30 cellular contexts compared by ENCODE assay signal in the genomic region with DNA sequence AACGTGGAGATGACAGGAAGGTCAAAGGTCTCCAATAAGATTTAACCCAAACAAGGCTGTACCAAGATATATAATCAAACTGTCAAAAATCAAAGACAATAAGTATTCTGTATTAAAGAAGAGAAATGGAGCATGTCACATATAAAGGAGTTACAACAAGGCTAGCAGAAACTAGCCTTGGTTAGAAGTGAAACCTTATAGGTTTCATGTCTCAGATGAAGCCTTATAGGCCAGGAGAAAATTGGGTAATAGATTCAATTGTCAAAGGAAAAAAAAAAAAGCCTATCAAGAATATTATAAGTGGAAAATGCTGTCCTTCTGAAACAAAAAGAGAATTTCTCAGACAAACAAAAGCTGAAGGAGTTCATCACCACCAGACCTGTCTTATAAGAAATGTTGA.
"Had no signal": no experiment of that assay in that cellular context is flagged by ENCODE, and none has a peak within 500 bp of the region (broad histone marks: within the 10 kb centered on the region; RNA-seq: fewer than 3 reads in every experiment).

No MANE protein-coding gene starts in this region.

- H3K9me3 ChIP-seq: ascending aorta, body of pancreas, breast epithelium had no signal

- H3K36me3 ChIP-seq: adrenal gland, ascending aorta, brain microvascular endothelial cell, breast epithelium, cardiac muscle cell had no signal

- H3K27me3 ChIP-seq: adrenal gland, ascending aorta, body of pancreas, brain microvascular endothelial cell, breast epithelium, cardiac muscle cell had no signal

- ATAC-seq: activated naive CD4-positive, alpha-beta T cell treated with anti-CD3 and anti-CD28 coated beads, Interleukin-2, amount 50 U/mL, for 72 hours; activated naive CD8-positive, alpha-beta T cell treated with anti-CD3 and anti-CD28 coated beads, Interleukin-2, amount 50 U/mL, for 24 hours; activated T-cell treated with anti-CD3 and anti-CD28 coated beads, Interleukin-2, amount 50 U/mL, for 4 hours; activated T-cell treated with anti-CD3 and anti-CD28 coated beads, Interleukin-2, amount 50 U/mL, for 72 hours; activated T-helper 17 cell treated with anti-CD3 and anti-CD28 coated beads, Interleukin-2, amount 50 U/mL, for 72 hours; body of pancreas had no signal

- H3K4me1 ChIP-seq: adrenal gland, ascending aorta, body of pancreas, breast epithelium had no signal

- DNase-seq: activated effector memory CD4-positive, alpha-beta T cell treated with anti-CD3 and anti-CD28 coated beads, Interleukin-2, amount 50 U/mL, for 16 hours; activated effector memory CD4-positive, alpha-beta T cell treated with Interleukin-2 at 50 U/mL for 16 hours; activated gamma-delta T cell; activated gamma-delta T cell treated with Interleukin-2 at 50 U/mL for 16 hours; activated naive CD4-positive, alpha-beta T cell; activated naive CD4-positive, alpha-beta T cell treated with anti-CD3 and anti-CD28 coated beads for 36 hours; activated naive CD4-positive, alpha-beta T cell treated with anti-CD3 and anti-CD28 coated beads, Interleukin-2, amount 10 ng/mL, durations not matched to agents 7 days and 5 days; activated naive CD4-positive, alpha-beta T cell treated with anti-CD3 and anti-CD28 coated beads, Interleukin-2, amount 50 U/mL, for 16 hours; activated naive CD4-positive, alpha-beta T cell treated with Interleukin-2 at 50 U/mL for 16 hours; activated naive CD8-positive, alpha-beta T cell treated with anti-CD3 and anti-CD28 coated beads for 36 hours; activated naive CD8-positive, alpha-beta T cell treated with anti-CD3 and anti-CD28 coated beads, Interleukin-2, amount 10 ng/mL, durations not matched to agents 7 days and 5 days; activated naive CD8-positive, alpha-beta T cell treated with anti-CD3 and anti-CD28 coated beads, Interleukin-2, amount 50 U/mL, for 24 hours; activated T-cell treated with anti-CD3 and anti-CD28 coated beads, Interleukin-2, amount 50 U/mL, for 4 hours; activated T-cell treated with anti-CD3 and anti-CD28 coated beads, Interleukin-2, amount 50 U/mL, for 48 hours; activated T-cell treated with anti-CD3 and anti-CD28 coated beads, Interleukin-2, amount 50 U/mL, for 72 hours; adrenal gland; amniotic stem cell; amygdala; anterior cingulate cortex; aorta; body of pancreas; brain microvascular endothelial cell; caudate nucleus; central memory CD4-positive, alpha-beta T cell; cerebellar nuclear complex had no signal

- H3K27ac ChIP-seq: adrenal gland, ascending aorta, body of pancreas, brain microvascular endothelial cell, breast epithelium, cardiac muscle cell had no signal

- H3K4me3 ChIP-seq: adrenal gland, ascending aorta, body of pancreas, breast epithelium, cardiac muscle cell had no signal
